In genomic region chrX:66200855-66201795, GRCh38 we compare ENCODE assay signal across 8 cellular contexts. TPM values are rescaled to one million over a fixed set of nuclear protein-coding genes. Genes with fewer than 3 reads are reported as not detected.
A peak's percentile ranks its signal among the peaks of the same experiment; 100 is the strongest.
DNase-seq lines count a peak whose midpoint lies in the region; ATAC-seq and TF ChIP-seq lines count a peak whose summit lies in the region.

No MANE protein-coding gene starts in this region.

- TF ChIP-seq RAD21 in liver (IDR thresholded peaks at IDR 0.05): peak; percentile 49 to 64

- H3K27me3 ChIP-seq in liver (ENCODE audit: control insufficient read depth in 4 of 4, insufficient read depth in 4 of 4, low read length in 3 of 4): no peaks in the 10 kb centered on the region

- H3K36me3 ChIP-seq in liver (ENCODE audit: control insufficient read depth in 4 of 4, insufficient read depth in 3 of 4, low read depth in 1 of 4, low read length in 3 of 4): no peaks in the 10 kb centered on the region

- no peak overlapping the region for H3K27ac ChIP-seq in liver (ENCODE audit: low read depth in 1 of 2, low read length in 2 of 2)

- H3K9ac ChIP-seq in liver (ENCODE audit: low read depth in 1 of 2, low read length in 2 of 2): no peak overlapping the region

- 40% methylated on average over 5 of the region's 5 CpGs for WGBS in liver

- H3K4me3 ChIP-seq in liver (ENCODE audit: low read depth in 1 of 3, low read length in 3 of 3): no peak overlapping the region

- H3K4me1 ChIP-seq in liver (ENCODE audit: control insufficient read depth in 4 of 4, insufficient read depth in 4 of 4, low read length in 3 of 4): no peaks in the 10 kb centered on the region

- no peaks in the 10 kb centered on the region for H3K9me3 ChIP-seq in liver (ENCODE audit: control insufficient read depth in 4 of 4, low read length in 3 of 4)

- peak; percentile 1 for DNase-seq in CD1c-positive myeloid dendritic cell (ENCODE audit: extremely low spot score)
- DNase-seq in SW480 (ENCODE audit: low spot score): peak; percentile 7
- DNase-seq in middle frontal gyrus (ENCODE audit: extremely low spot score, low spot score): no peak
- DNase-seq in activated CD4-positive, CD25-positive, alpha-beta regulatory T cell (lab: John Stamatoyannopoulos, UW): no peak
- DNase-seq in DMS79 (lab: John Stamatoyannopoulos, UW): no peak

- TF ChIP-seq CTCF in liver (IDR thresholded peaks at IDR 0.05; ENCODE audit: low read depth, low read length, missing input control): peak; percentile 28

- ATAC-seq in GM21529 (IDR thresholded peaks at IDR 0.05; ENCODE audit: unreplicated experiment) (peak; percentile 39), GM18861 (IDR thresholded peaks at IDR 0.05; ENCODE audit: unreplicated experiment) (no peak)

TF ChIP-seq in liver, 16 proteins besides CTCF, POLR2A, EP300 and RAD21:
- TF ChIP-seq RXRA (IDR thresholded peaks at IDR 0.05) (no peak), ZBTB33 (IDR thresholded peaks at IDR 0.05) (no peak), FOXA2 (IDR thresholded peaks at IDR 0.05) (no peak), REST (IDR thresholded peaks at IDR 0.05) (no peak), JUND (IDR thresholded peaks at IDR 0.05) (no peak), EGR1 (IDR thresholded peaks at IDR 0.05; ENCODE audit: low read depth in 2 of 2) (no peak), FOXA1 (IDR thresholded peaks at IDR 0.05) (no peak), HNF4G (IDR thresholded peaks at IDR 0.05) (no peak), YY1 (IDR thresholded peaks at IDR 0.05) (no peak), MAX (IDR thresholded peaks at IDR 0.05) (no peak), ATF3 (IDR thresholded peaks at IDR 0.05) (no peak), SP1 (IDR thresholded peaks at IDR 0.05) (no peak), HNF4A (conservative IDR thresholded peaks at IDR 0.05) (no peak), NR2F2 (IDR thresholded peaks at IDR 0.05) (no peak), GABPA (IDR thresholded peaks at IDR 0.05 in 1 of 2, conservative IDR thresholded peaks at IDR 0.05 in 1 of 2) (no peak), TAF1 (conservative IDR thresholded peaks at IDR 0.05) (no peak)

RNA-seq across cellular contexts. Expression of gene HEPH, which starts 37.1 kb away (rescaled TPM):
- 1 to 10 TPM; 2.4 to 2.5 TPM for total RNA-seq in liver
- under 1 TPM; 0.68 to 0.91 TPM for polyA plus RNA-seq in liver

Comparison
In these comparisons a context has a peak if more than half of its experiments do, and no peak if none do; other contexts are left out.
1. DNase-seq: peak in CD1c-positive myeloid dendritic cell (single experiment) and SW480 (single experiment); none in middle frontal gyrus (single experiment), activated CD4-positive, CD25-positive, alpha-beta regulatory T cell (0 of 4) and DMS79 (single experiment).